Comparison of ENCODE assay signal across 23 cellular contexts in genomic region chr7:35389636-35390035, GRCh38.
"Had no signal": no experiment of that assay in that cellular context is flagged by ENCODE, and none has a peak within 500 bp of the region (broad histone marks: within the 10 kb centered on the region; RNA-seq: fewer than 3 reads in every experiment).

No MANE protein-coding gene starts in this region.

- H3K36me3 Mint-ChIP-seq: naive B cell had no signal

- H3K4me2 ChIP-seq: hepatocyte had no signal

- H3K9me3 ChIP-seq: pancreas, stomach, thoracic aorta, transverse colon, uterus had no signal

- H3K79me2 ChIP-seq: hepatocyte had no signal

- DNase-seq: effector memory CD8-positive, alpha-beta T cell; erythroblast; foreskin melanocyte; head of caudate nucleus; kidney; left cardiac atrium; left ventricle myocardium superior; naive B cell; occipital lobe; pancreas; right cardiac atrium; small intestine; stimulated activated CD4-positive, alpha-beta T cell treated with anti-CD3 and anti-CD28 coated beads, Interleukin-12 subunit alpha, Interleukin-12 subunit beta, amount 100 ng/mL, for 4 hours; stimulated activated naive CD4-positive, alpha-beta T cell; stomach; substantia nigra; transverse colon; uterus had no signal

- H3K9me3 Mint-ChIP-seq: effector memory CD8-positive, alpha-beta T cell; naive B cell; nephron had no signal

- ATAC-seq: effector memory CD8-positive, alpha-beta T cell; left cardiac atrium; left ventricle myocardium superior; pancreas; right cardiac atrium had no signal

- H3K27ac Mint-ChIP-seq: effector memory CD8-positive, alpha-beta T cell; nephron; progenitor cell of endocrine pancreas had no signal

- FAIRE-seq: kidney, pancreas, small intestine had no signal

- H3K27me3 ChIP-seq: hepatocyte, pancreas, transverse colon, uterus had no signal

- H3K4me1 Mint-ChIP-seq: naive B cell had no signal

- H3K4me1 ChIP-seq: pancreas, stomach, transverse colon, uterus had no signal

- H3K36me3 ChIP-seq: pancreas, stomach, thoracic aorta, transverse colon, uterus had no signal

- H2AFZ ChIP-seq: hepatocyte had no signal

- H3K4me3 ChIP-seq: hepatocyte, lung, pancreas, stomach, thoracic aorta, transverse colon, uterus had no signal

- H3K4me3 Mint-ChIP-seq: effector memory CD8-positive, alpha-beta T cell; nephron had no signal

- H3K27ac ChIP-seq: hepatocyte, pancreas, stomach, thoracic aorta, transverse colon, uterus had no signal
